In genomic region chr7:4762121-4763055, GRCh38 we compare ENCODE assay signal across 15 cellular contexts.
"Had no signal": no experiment of that assay in that cellular context is flagged by ENCODE, and none has a peak within 500 bp of the region (broad histone marks: within the 10 kb centered on the region; RNA-seq: fewer than 3 reads in every experiment).

No MANE protein-coding gene starts in this region.

- DNase-seq: activated CD4-positive, alpha-beta T cell treated with anti-CD3 and anti-CD28 coated beads, Interleukin-2, amount 50 U/mL, for 48 hours; activated CD8-positive, alpha-beta memory T cell treated with anti-CD3 and anti-CD28 coated beads, Interleukin-2, amount 10 ng/mL, durations not matched to agents 7 days and 5 days; activated naive CD8-positive, alpha-beta T cell treated with anti-CD3 and anti-CD28 coated beads, Interleukin-2, amount 10 ng/mL, durations not matched to agents 7 days and 5 days; amygdala; caudate nucleus; erythroblast; immature natural killer cell; stimulated activated CD4-positive, alpha-beta T cell treated with anti-CD3 and anti-CD28 coated beads, Interleukin-12 subunit alpha, Interleukin-12 subunit beta, amount 100 ng/mL, for 4 hours; stimulated activated CD4-positive, alpha-beta T cell treated with anti-CD3 and anti-CD28 coated beads, Interleukin-1b, Interleukin-23, amount 100 ng/mL, for 48 hours; stimulated activated CD8-positive, alpha-beta memory T cell treated with anti-CD3 and anti-CD28 coated beads, Interleukin-4, amount 100 ng/mL, for 48 hours; testis had no signal

- H3K4me1 ChIP-seq: pancreas, SJSA1, testis, upper lobe of left lung had no signal

- H3K27ac ChIP-seq: pancreas, SJSA1, testis, upper lobe of left lung had no signal

- H3K27me3 ChIP-seq: pancreas, SJSA1, testis, upper lobe of left lung had no signal

- H3K4me3 ChIP-seq: pancreas, SJSA1, testis, upper lobe of left lung had no signal

- ATAC-seq: activated CD4-positive, CD25-positive, alpha-beta regulatory T cell treated with anti-CD3 and anti-CD28 coated beads, Interleukin-2, amount 50 U/mL, for 24 hours; activated CD8-positive, alpha-beta memory T cell treated with anti-CD3 and anti-CD28 coated beads, Interleukin-2, amount 10 ng/mL, durations not matched to agents 7 days and 5 days; pancreas had no signal

- H3K9me3 ChIP-seq: pancreas, SJSA1, testis, upper lobe of left lung had no signal
